Comparison of ENCODE assay signal across 10 cellular contexts in genomic region chr5:43231977-43232376, GRCh38. TPM values are rescaled to one million over a fixed set of nuclear protein-coding genes. Genes with fewer than 3 reads are reported as not detected.
DNase-seq lines count a peak whose midpoint lies in the region; ATAC-seq, FAIRE-seq and TF ChIP-seq lines count a peak whose summit lies in the region.
"Had no signal": no experiment of that assay in that cellular context is flagged by ENCODE, and none has a peak within 500 bp of the region (broad histone marks: within the 10 kb centered on the region; RNA-seq: fewer than 3 reads in every experiment).

No MANE protein-coding gene starts in this region.

- intact Hi-C loops in mammary epithelial cell (cut with micrococcal nuclease) = no loop called here

- FAIRE-seq in RCC 7860 (lab: Jason Lieb, UNC) = no peak

- no TSS peak for BruUV-seq in mammary epithelial cell (replicated peaks; lab: Mats Ljungman, UMichigan)

- H2AFZ ChIP-seq in mammary epithelial cell (ENCODE audit: low read depth, low read length) = no peak overlapping the region

- dilution Hi-C loops in mammary epithelial cell (cut with HindIII; ENCODE audit: low sequenced_read_pairs) = no loop called here

- H3K4me3 ChIP-seq in mammary epithelial cell (replicated peaks in 1 of 3; ENCODE audit: insufficient read depth in 1 of 3, low read depth in 2 of 3, low read length in 3 of 3) = no peak overlapping the region

- H3K27me3 ChIP-seq in mammary epithelial cell (ENCODE audit: insufficient read depth, low read length) = no peaks in the 10 kb centered on the region

- peak; percentile 25 to 31 for DNase-seq in activated T-cell treated with anti-CD3 and anti-CD28 coated beads, Interleukin-2, amount 50 U/mL, for 48 hours
- no peak for DNase-seq in activated T-cell treated with anti-CD3 and anti-CD28 coated beads for 4 hours
- peak; percentile 48 for DNase-seq in M059J (ENCODE audit: low read depth)
- DNase-seq in mammary epithelial cell = peak; percentile 13
- peak; percentile 9 for DNase-seq in stimulated activated CD4-positive, alpha-beta T cell treated with anti-CD3 and anti-CD28 coated beads, Interleukin-4, amount 100 ng/mL, for 24 hours
- DNase-seq in islet precursor cell = no peak
- DNase-seq in RCC 7860 (ENCODE audit: low spot score) = no peak
- DNase-seq: naive thymus-derived CD4-positive, alpha-beta T cell had no signal

- H3K27ac ChIP-seq in mammary epithelial cell (ENCODE audit: insufficient read depth, low read depth, low read length) = no peak overlapping the region

- H3K9me3 ChIP-seq in mammary epithelial cell (replicated peaks; ENCODE audit: insufficient read depth, low read length) = no peaks in the 10 kb centered on the region
- H3K9me3 ChIP-seq: Caco-2 had no signal

- no peak overlapping the region for H3K9ac ChIP-seq in mammary epithelial cell (ENCODE audit: insufficient read depth, low read length)

- 100% methylated on average over 1 of the region's 3 CpGs for WGBS in mammary epithelial cell (ENCODE audit: low coverage, missing lambda C conversion rate)

- H4K20me1 ChIP-seq in mammary epithelial cell (ENCODE audit: insufficient read depth, low read length) = no peaks in the 10 kb centered on the region

- no peaks in the 10 kb centered on the region for H3K4me1 ChIP-seq in mammary epithelial cell (ENCODE audit: insufficient read depth, low read length)
- H3K4me1 ChIP-seq: Caco-2 had no signal

- in situ Hi-C loops in mammary epithelial cell (cut with MboI; ENCODE audit: low sequenced_read_pairs in 2 of 2) = loop anchor here in 1 of 2 donors (5.0 kb wide), 1 partner anchor 160 kb away; no protein-coding TSS in a partner anchor

- no peak overlapping the region for H3K4me2 ChIP-seq in mammary epithelial cell (ENCODE audit: insufficient read depth, low read depth, low read length)

- no peaks in the 10 kb centered on the region for H3K79me2 ChIP-seq in mammary epithelial cell (ENCODE audit: insufficient read depth, low read length)

- no peak for ATAC-seq in HG02973 (IDR thresholded peaks at IDR 0.05; ENCODE audit: unreplicated experiment)
- ATAC-seq: naive thymus-derived CD4-positive, alpha-beta T cell had no signal

- H3K36me3 ChIP-seq in mammary epithelial cell (ENCODE audit: insufficient read depth, low read length) = no peaks in the 10 kb centered on the region

- TF ChIP-seq CTCF in mammary epithelial cell (conservative IDR thresholded peaks at IDR 0.05 in 1 of 2, IDR thresholded peaks at IDR 0.05 in 1 of 2; ENCODE audit: extremely low read depth in 1 of 2, insufficient read depth in 1 of 2, low read depth in 1 of 2, low read length in 2 of 2) = peak; percentile 7 to 42

- CTCF ChIA-PET in mammary epithelial cell (lab: Charles Lee; ENCODE audit: low non-redundant PET) = interaction anchor here (0.6 kb wide), 1 partner anchor 62 kb away, joined by 4 read pairs; no protein-coding TSS in a partner anchor

RNA-seq across cellular contexts. Expression of gene NIM1K, which starts 40.0 kb away (rescaled TPM):
- total RNA-seq in M059J (2014; rRNA removed; shearing (Covaris generic)) = 0.07 and 1.1 TPM in 2 replicates
- total RNA-seq in mammary epithelial cell = under 1 TPM; under 0.01 to 0.26 TPM
- polyA plus RNA-seq in mammary epithelial cell = 0.07 TPM
- 1.5 TPM for polyA minus RNA-seq in mammary epithelial cell
- total RNA-seq: Caco-2 had no signal

Comparison
In these comparisons a context has a peak if more than half of its experiments do, and no peak if none do; other contexts are left out.
1. DNase-seq: peak in activated T-cell treated with anti-CD3 and anti-CD28 coated beads, Interleukin-2, amount 50 U/mL, for 48 hours (2 of 2), M059J (single experiment), mammary epithelial cell (single experiment) and stimulated activated CD4-positive, alpha-beta T cell treated with anti-CD3 and anti-CD28 coated beads, Interleukin-4, amount 100 ng/mL, for 24 hours (single experiment); none in activated T-cell treated with anti-CD3 and anti-CD28 coated beads for 4 hours (single experiment), islet precursor cell (single experiment) and RCC 7860 (single experiment).